In the genomic region with DNA sequence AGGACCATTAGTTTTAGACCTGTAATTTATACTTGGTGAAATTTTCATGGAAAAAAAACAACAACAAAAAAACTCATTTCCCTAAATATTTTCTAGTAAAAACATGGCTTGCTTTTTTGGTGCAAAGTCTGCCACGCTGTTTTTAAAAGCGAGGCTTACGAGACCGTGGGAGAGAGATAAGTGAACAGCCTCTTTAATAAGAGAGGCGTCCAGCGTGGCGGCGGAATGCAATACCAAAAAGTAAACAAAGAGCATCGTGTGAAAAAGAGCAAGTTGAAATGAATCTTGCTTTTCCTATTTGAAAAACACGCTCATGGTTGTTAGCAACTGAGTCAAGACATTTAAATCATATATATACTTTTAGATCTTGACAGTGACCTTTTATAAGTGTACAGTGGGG, we compare ENCODE assay signal across 36 cellular contexts.
"Had no signal": no experiment of that assay in that cellular context is flagged by ENCODE, and none has a peak within 500 bp of the region (broad histone marks: within the 10 kb centered on the region; RNA-seq: fewer than 3 reads in every experiment).

No MANE protein-coding gene starts in this region.

- H3K27ac Mint-ChIP-seq: activated B cell treated with CpG ODN at 0.5 μM for 24 hours; activated CD4-positive, alpha-beta memory T cell treated with anti-CD3 and anti-CD28 coated beads for 36 hours; activated CD4-positive, alpha-beta T cell treated with anti-CD3 and anti-CD28 coated beads, Interleukin-2, amount 10 ng/mL, durations not matched to agents 7 days and 5 days; activated CD8-positive, alpha-beta T cell treated with anti-CD3 and anti-CD28 coated beads for 36 hours; activated naive CD4-positive, alpha-beta T cell treated with anti-CD3 and anti-CD28 coated beads for 36 hours; activated naive CD4-positive, alpha-beta T cell treated with anti-CD3 and anti-CD28 coated beads, Interleukin-2, amount 50 U/mL, for 72 hours; activated naive CD8-positive, alpha-beta T cell treated with anti-CD3 and anti-CD28 coated beads for 36 hours; activated T-cell treated with anti-CD3 and anti-CD28 coated beads, Interleukin-2, amount 50 U/mL, for 72 hours; activated T-helper 1 cell treated with anti-CD3 and anti-CD28 coated beads, Interleukin-12 subunit alpha, Interleukin-12 subunit beta, Interleukin-2, Interleukin-4 antibody, amounts not matched to agents 30 ng/mL and 10 ng/mL and 1 ng/mL, durations not matched to agents 14 hours and 24 hours and 36 hours; activated T-helper 17 cell treated with anti-CD3 and anti-CD28 coated beads, Interleukin-2, amount 50 U/mL, for 72 hours; brain; T-helper 1 cell treated with Interleukin-12 subunit alpha and Interleukin-12 subunit beta and Interleukin-4 antibody, amounts not matched to agents 30 μg/mL and 1 μg/mL, for 36 hours; T-helper 2 cell treated with Interferon-gamma antibody and Interleukin-4, amounts not matched to agents 5 μg/mL and 100 μg/mL, for 36 hours had no signal

- H3K27me3 Mint-ChIP-seq: activated naive CD8-positive, alpha-beta T cell treated with anti-CD3 and anti-CD28 coated beads for 36 hours; brain; central memory CD8-positive, alpha-beta T cell had no signal

- H3K27ac ChIP-seq: adrenal gland, ascending aorta, cardiac muscle cell, VCaP had no signal

- DNase-seq: activated B cell treated with CpG ODN at 0.5 μM for 24 hours; activated CD4-positive, alpha-beta memory T cell treated with anti-CD3 and anti-CD28 coated beads for 36 hours; activated CD4-positive, alpha-beta T cell treated with anti-CD3 and anti-CD28 coated beads for 4 hours; activated CD4-positive, alpha-beta T cell treated with anti-CD3 and anti-CD28 coated beads, Interleukin-2, amount 10 ng/mL, durations not matched to agents 7 days and 5 days; activated CD4-positive, alpha-beta T cell treated with anti-CD3 and anti-CD28 coated beads, Interleukin-2, amount 50 U/mL, for 4 hours; activated CD4-positive, CD25-positive, alpha-beta regulatory T cell treated with anti-CD3 and anti-CD28 coated beads, Interleukin-2, amount 50 U/mL, for 72 hours; activated CD8-positive, alpha-beta memory T cell treated with anti-CD3 and anti-CD28 coated beads, Interleukin-2, amount 50 U/mL, for 4 hours; activated CD8-positive, alpha-beta T cell treated with anti-CD3 and anti-CD28 coated beads for 36 hours; activated effector memory CD4-positive, alpha-beta T cell treated with anti-CD3 and anti-CD28 coated beads, Interleukin-2, amount 50 U/mL, for 16 hours; activated gamma-delta T cell treated with Interleukin-2 at 50 U/mL for 16 hours; activated naive CD4-positive, alpha-beta T cell; activated naive CD4-positive, alpha-beta T cell treated with anti-CD3 and anti-CD28 coated beads for 36 hours; activated naive CD4-positive, alpha-beta T cell treated with anti-CD3 and anti-CD28 coated beads, Interleukin-2, amount 50 U/mL, for 16 hours; activated naive CD8-positive, alpha-beta T cell treated with anti-CD3 and anti-CD28 coated beads for 36 hours; activated T-cell treated with anti-CD3 and anti-CD28 coated beads for 4 hours; activated T-cell treated with anti-CD3 and anti-CD28 coated beads, Interleukin-2, amount 50 U/mL, for 1 hour; activated T-cell treated with anti-CD3 and anti-CD28 coated beads, Interleukin-2, amount 50 U/mL, for 4 hours; activated T-cell treated with anti-CD3 and anti-CD28 coated beads, Interleukin-2, amount 50 U/mL, for 72 hours; adrenal gland; amygdala; anterior cingulate cortex; caudate nucleus; SW 1271; T-helper 1 cell; T-helper 2 cell; T-helper 9 cell had no signal

- H3K4me3 Mint-ChIP-seq: activated B cell treated with CpG ODN at 0.5 μM for 24 hours; activated CD4-positive, alpha-beta memory T cell treated with anti-CD3 and anti-CD28 coated beads for 36 hours; activated CD4-positive, alpha-beta T cell treated with anti-CD3 and anti-CD28 coated beads, Interleukin-2, amount 10 ng/mL, durations not matched to agents 7 days and 5 days; activated CD8-positive, alpha-beta T cell treated with anti-CD3 and anti-CD28 coated beads for 36 hours; activated naive CD4-positive, alpha-beta T cell treated with anti-CD3 and anti-CD28 coated beads for 36 hours; activated naive CD8-positive, alpha-beta T cell treated with anti-CD3 and anti-CD28 coated beads for 36 hours; activated T-cell treated with anti-CD3 and anti-CD28 coated beads, Interleukin-2, amount 50 U/mL, for 4 hours; activated T-cell treated with anti-CD3 and anti-CD28 coated beads, Interleukin-2, amount 50 U/mL, for 72 hours; activated T-helper 1 cell treated with anti-CD3 and anti-CD28 coated beads, Interleukin-12 subunit alpha, Interleukin-12 subunit beta, Interleukin-2, Interleukin-4 antibody, amounts not matched to agents 30 ng/mL and 10 ng/mL and 1 ng/mL, durations not matched to agents 14 hours and 24 hours and 36 hours; activated T-helper 17 cell treated with anti-CD3 and anti-CD28 coated beads, Interleukin-2, amount 50 U/mL, for 72 hours; brain; central memory CD8-positive, alpha-beta T cell; T-helper 1 cell treated with Interleukin-12 subunit alpha and Interleukin-12 subunit beta and Interleukin-4 antibody, amounts not matched to agents 30 μg/mL and 1 μg/mL, for 36 hours; T-helper 2 cell treated with Interferon-gamma antibody and Interleukin-4, amounts not matched to agents 5 μg/mL and 100 μg/mL, for 36 hours had no signal

- H3K36me3 ChIP-seq: adrenal gland, ascending aorta, cardiac muscle cell had no signal

- H3K27me3 ChIP-seq: adrenal gland, ascending aorta, cardiac muscle cell had no signal

- H3K4me3 ChIP-seq: adrenal gland, ascending aorta, cardiac muscle cell had no signal

- H3K4me1 Mint-ChIP-seq: activated B cell treated with CpG ODN at 0.5 μM for 24 hours; activated T-helper 17 cell treated with anti-CD3 and anti-CD28 coated beads, Interleukin-2, amount 50 U/mL, for 72 hours; central memory CD8-positive, alpha-beta T cell had no signal

- H3K9me3 ChIP-seq: adrenal gland had no signal

- H3K36me3 Mint-ChIP-seq: activated CD4-positive, alpha-beta memory T cell treated with anti-CD3 and anti-CD28 coated beads for 36 hours; activated naive CD4-positive, alpha-beta T cell treated with anti-CD3 and anti-CD28 coated beads, Interleukin-2, amount 50 U/mL, for 72 hours; activated naive CD8-positive, alpha-beta T cell treated with anti-CD3 and anti-CD28 coated beads for 36 hours had no signal

- H3K9me3 Mint-ChIP-seq: activated B cell treated with CpG ODN at 0.5 μM for 24 hours; central memory CD8-positive, alpha-beta T cell had no signal

- H3K4me1 ChIP-seq: adrenal gland had no signal
